ENCODE assay signal across 29 cellular contexts in the genomic region with DNA sequence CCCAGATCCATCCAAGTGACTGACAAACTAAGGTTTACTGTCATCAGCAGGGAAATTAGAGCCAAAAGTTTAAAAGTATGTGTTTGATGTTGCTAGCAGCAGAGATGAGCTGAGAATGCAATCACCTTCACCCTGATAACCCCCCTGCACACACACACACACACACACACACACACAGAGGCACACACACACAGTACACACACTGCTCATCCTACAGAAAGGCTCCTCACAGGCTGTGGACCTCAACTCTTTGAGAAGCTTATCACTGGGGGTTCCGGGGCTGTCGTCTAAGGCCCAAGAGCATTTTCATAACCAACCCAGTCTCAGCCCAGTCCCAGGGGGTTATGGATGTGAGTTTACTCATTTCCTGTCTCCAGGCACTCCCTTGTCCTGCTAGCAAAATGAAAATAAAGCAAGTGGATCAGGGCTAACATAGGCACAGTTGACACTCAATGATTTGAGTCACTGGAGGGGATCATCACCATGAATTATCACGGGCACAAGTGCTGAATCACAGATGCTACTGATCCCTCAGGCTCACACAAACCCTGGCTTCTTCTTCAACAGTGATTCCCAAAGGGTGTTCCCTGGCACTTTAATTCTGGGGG.
DNase-seq lines count a peak whose midpoint lies in the region; ATAC-seq and TF ChIP-seq lines count a peak whose summit lies in the region.
"Had no signal": no experiment of that assay in that cellular context is flagged by ENCODE, and none has a peak within 500 bp of the region (broad histone marks: within the 10 kb centered on the region; RNA-seq: fewer than 3 reads in every experiment).

No MANE protein-coding gene starts in this region.

- peaks cover 6% of the 10 kb centered on the region for H3K4me1 Mint-ChIP-seq in endothelial cell (ENCODE audit: unreplicated experiment)
- H3K4me1 Mint-ChIP-seq: activated naive CD8-positive, alpha-beta T cell treated with anti-CD3 and anti-CD28 coated beads for 36 hours; nephron progenitor cell had no signal

- no peaks in the 10 kb centered on the region for H3K27me3 Mint-ChIP-seq in endothelial cell (ENCODE audit: unreplicated experiment)

- no peaks in the 10 kb centered on the region for H3K27me3 ChIP-seq in tibial nerve
- H3K27me3 ChIP-seq: body of pancreas, right lobe of liver, upper lobe of left lung had no signal

- WGBS in tibial nerve, 2 donors, result 51 to 63% methylated on average over 3 of the region's 3 CpGs

- ATAC-seq in GM18868 (IDR thresholded peaks at IDR 0.05; ENCODE audit: unreplicated experiment), result no peak
- ATAC-seq: body of pancreas, GM12878, heart right ventricle, K562, left ventricle myocardium superior, right lobe of liver had no signal

- H3K36me3 Mint-ChIP-seq in endothelial cell (ENCODE audit: low read depth, unreplicated experiment), result no peaks in the 10 kb centered on the region
- H3K36me3 Mint-ChIP-seq: activated naive CD8-positive, alpha-beta T cell treated with anti-CD3 and anti-CD28 coated beads for 36 hours had no signal

- TF ChIP-seq CTCF in endothelial cell (IDR thresholded peaks at IDR 0.05; ENCODE audit: unreplicated experiment) (no peak), tibial nerve (IDR thresholded peaks at IDR 0.05) (no peak)

- no peaks in the 10 kb centered on the region for H3K9me3 Mint-ChIP-seq in endothelial cell (ENCODE audit: unreplicated experiment)
- H3K9me3 Mint-ChIP-seq: activated naive CD8-positive, alpha-beta T cell treated with anti-CD3 and anti-CD28 coated beads for 36 hours; activated T-helper 2 cell treated with anti-CD3 and anti-CD28 coated beads, Interferon-gamma antibody, Interleukin-2, Interleukin-4, amounts not matched to agents 10 μg/mL and 5 μg/mL and 100 μg/mL, durations not matched to agents 14 hours and 24 hours and 36 hours; H9; nephron progenitor cell; T-helper 1 cell treated with Interleukin-12 subunit alpha and Interleukin-12 subunit beta and Interleukin-4 antibody, amounts not matched to agents 30 μg/mL and 1 μg/mL, for 36 hours had no signal

- no peak overlapping the region for H3K4me3 ChIP-seq in tibial nerve
- H3K4me3 ChIP-seq: body of pancreas, coronary artery, GM12878, heart right ventricle, K562, PC-9, right lobe of liver, SJSA1, upper lobe of left lung had no signal

- no peak overlapping the region for H3K4me3 Mint-ChIP-seq in endothelial cell (ENCODE audit: unreplicated experiment)
- H3K4me3 Mint-ChIP-seq: activated naive CD8-positive, alpha-beta T cell treated with anti-CD3 and anti-CD28 coated beads for 36 hours; H9; nephron progenitor cell; T-helper 1 cell treated with Interleukin-12 subunit alpha and Interleukin-12 subunit beta and Interleukin-4 antibody, amounts not matched to agents 30 μg/mL and 1 μg/mL, for 36 hours had no signal

- no peak overlapping the region for H3K27ac Mint-ChIP-seq in endothelial cell (ENCODE audit: unreplicated experiment)
- H3K27ac Mint-ChIP-seq: activated naive CD8-positive, alpha-beta T cell treated with anti-CD3 and anti-CD28 coated beads for 36 hours; activated T-helper 2 cell treated with anti-CD3 and anti-CD28 coated beads, Interferon-gamma antibody, Interleukin-2, Interleukin-4, amounts not matched to agents 10 μg/mL and 5 μg/mL and 100 μg/mL, durations not matched to agents 14 hours and 24 hours and 36 hours; H9; nephron progenitor cell; T-helper 1 cell treated with Interleukin-12 subunit alpha and Interleukin-12 subunit beta and Interleukin-4 antibody, amounts not matched to agents 30 μg/mL and 1 μg/mL, for 36 hours had no signal

- H3K36me3 ChIP-seq in tibial nerve, result no peaks in the 10 kb centered on the region
- H3K36me3 ChIP-seq: heart right ventricle, right lobe of liver, SJSA1, upper lobe of left lung had no signal

- H3K4me1 ChIP-seq in tibial nerve, result peaks cover 0 to 7% (median 0%) of the 10 kb centered on the region in 4 donors
- H3K4me1 ChIP-seq: heart right ventricle, parathyroid adenoma, right lobe of liver, SJSA1, upper lobe of left lung had no signal

- DNase-seq in COLO829 (ENCODE audit: low spot score) (peak; percentile 39), HT1080 (ENCODE audit: low read depth) (peak; percentile 78), amniotic stem cell (lab: John Stamatoyannopoulos, UW) (peak; percentile 17), left kidney (ENCODE audit: low read depth, low spot score) (peak; percentile 17), endothelial cell (ENCODE audit: low spot score) (no peak), T-helper 9 cell (no peak), tibial nerve (ENCODE audit: low spot score in 2 of 2) (no peak)
- DNase-seq: activated CD4-positive, alpha-beta T cell treated with anti-CD3 and anti-CD28 coated beads for 48 hours; activated naive CD8-positive, alpha-beta T cell treated with anti-CD3 and anti-CD28 coated beads for 36 hours; body of pancreas; GF-D8; H9; heart right ventricle; left ventricle myocardium superior; NCI-H187; NCI-H2227 treated with DMSO at 0.1 percent for 48 hours; nephron progenitor cell; PC-9; right lobe of liver; stimulated activated CD4-positive, alpha-beta T cell treated with anti-CD3 and anti-CD28 coated beads, Interleukin-15, amount 100 ng/mL, for 24 hours; upper lobe of left lung had no signal

- TF ChIP-seq EP300 in tibial nerve (IDR thresholded peaks at IDR 0.05), result no peak

- TF ChIP-seq POLR2A in tibial nerve (IDR thresholded peaks at IDR 0.05), result no peak

- H3K27ac ChIP-seq in tibial nerve, result no peak overlapping the region
- H3K27ac ChIP-seq: body of pancreas, coronary artery, heart right ventricle, parathyroid adenoma, PC-9, right lobe of liver, SJSA1, upper lobe of left lung had no signal

- no peaks in the 10 kb centered on the region for H3K9me3 ChIP-seq in tibial nerve
- H3K9me3 ChIP-seq: body of pancreas, heart right ventricle, right lobe of liver, SJSA1, upper lobe of left lung had no signal

Comparison
In these comparisons a context has a peak if more than half of its experiments do, and no peak if none do; other contexts are left out.
1. DNase-seq: peak in COLO829 (single experiment), HT1080 (single experiment), amniotic stem cell (single experiment) and left kidney (single experiment); none in endothelial cell (single experiment), T-helper 9 cell (single experiment) and tibial nerve (0 of 2).